19 cellular contexts compared by ENCODE assay signal in genomic region chr5:174384509-174384947, GRCh38.
DNase-seq lines count a peak whose midpoint lies in the region; ATAC-seq and TF ChIP-seq lines count a peak whose summit lies in the region.
"Had no signal": no experiment of that assay in that cellular context is flagged by ENCODE, and none has a peak within 500 bp of the region (broad histone marks: within the 10 kb centered on the region; RNA-seq: fewer than 3 reads in every experiment).

No MANE protein-coding gene starts in this region.

- H4K91ac ChIP-seq in mesenchymal stem cell (ENCODE audit: low read length): no peak overlapping the region

- no peak overlapping the region for H2AK5ac ChIP-seq in mesenchymal stem cell (ENCODE audit: low read length, severe bottlenecking)

- ATAC-seq in GM21786 (IDR thresholded peaks at IDR 0.05; ENCODE audit: unreplicated experiment): no peak
- ATAC-seq in gastrocnemius medialis: no peak
- ATAC-seq: K562; stimulated activated effector memory CD8-positive, alpha-beta T cell treated with anti-CD3 and anti-CD28 coated beads, Interleukin-12 subunit alpha, Interleukin-12 subunit beta, amount 100 ng/mL, for 72 hours had no signal

- no peaks in the 10 kb centered on the region; the same call in 1 of the 2 replicates for H3K36me3 ChIP-seq in MG63
- no peaks in the 10 kb centered on the region for H3K36me3 ChIP-seq in mesenchymal stem cell (ENCODE audit: control insufficient read depth in 1 of 2, insufficient read depth in 2 of 2, low read depth in 1 of 2, low read length in 2 of 2)
- H3K36me3 ChIP-seq in H7 (replicated peaks; ENCODE audit: control insufficient read depth, insufficient read depth, low read length): no peaks in the 10 kb centered on the region
- no peaks in the 10 kb centered on the region for H3K36me3 ChIP-seq in gastrocnemius medialis
- H3K36me3 ChIP-seq: BLaER1, Peyer's patch, tibial artery, WERI-Rb-1 had no signal

- no peak overlapping the region for H3K14ac ChIP-seq in mesenchymal stem cell (ENCODE audit: low read length in 2 of 2)

- intact Hi-C loops in gastrocnemius medialis (cut with DNase I; ENCODE audit: low total_unique reads): no loop called here

- H2AFZ ChIP-seq in mesenchymal stem cell (ENCODE audit: low read depth, low read length): peak overlapping the region; percentile 47

- no peak overlapping the region for H3K27ac ChIP-seq in mesenchymal stem cell (ENCODE audit: low read length, poor library complexity, severe bottlenecking)
- no peak overlapping the region for H3K27ac ChIP-seq in gastrocnemius medialis
- H3K27ac ChIP-seq: BLaER1, Peyer's patch, tibial artery, WERI-Rb-1 had no signal

- peak overlapping the region; percentile 3 for H3K9ac ChIP-seq in mesenchymal stem cell (ENCODE audit: low read length)
- H3K9ac ChIP-seq: BLaER1 had no signal

- no peak overlapping the region for H2BK12ac ChIP-seq in mesenchymal stem cell (ENCODE audit: low read length in 2 of 2)

- peak overlapping the region; percentile 84 for H4K8ac ChIP-seq in mesenchymal stem cell (ENCODE audit: low read length)

- H3K4me3 ChIP-seq in AG10803 (ENCODE audit: low read length) (no peak overlapping the region), MG63 (no peak overlapping the region), mesenchymal stem cell (ENCODE audit: insufficient read depth in 1 of 2, low read depth in 1 of 2, low read length in 2 of 2) (no peak overlapping the region), H7 (ENCODE audit: insufficient read depth, low read depth, low read length) (no peak overlapping the region), gastrocnemius medialis (no peak overlapping the region)
- H3K4me3 ChIP-seq: BLaER1, K562, Peyer's patch, tibial artery had no signal

- H3K4ac ChIP-seq in mesenchymal stem cell (ENCODE audit: low read depth in 1 of 2, low read length in 2 of 2): no peak overlapping the region

- H3K4me1 ChIP-seq in mesenchymal stem cell (ENCODE audit: control insufficient read depth, insufficient read depth, low read depth, low read length): no peaks in the 10 kb centered on the region
- no peaks in the 10 kb centered on the region for H3K4me1 ChIP-seq in gastrocnemius medialis
- H3K4me1 ChIP-seq: BLaER1, Peyer's patch, tibial artery had no signal

- H2BK15ac ChIP-seq in mesenchymal stem cell (ENCODE audit: low read depth, poor library complexity, severe bottlenecking): no peak overlapping the region

- DNase-seq in AG10803 (ENCODE audit: low read depth) (peak; percentile 68), MG63 (peak; percentile 51), amniotic stem cell (lab: John Stamatoyannopoulos, UW) (peak; percentile 35), mesenchymal stem cell (peak; percentile 95), H7 (no peak), gastrocnemius medialis (no peak)
- DNase-seq in stimulated activated CD4-positive, alpha-beta T cell treated with anti-CD3 and anti-CD28 coated beads, Interleukin-4, amount 100 ng/mL, for 24 hours: no peak
- DNase-seq: activated effector memory CD4-positive, alpha-beta T cell treated with anti-CD3 and anti-CD28 coated beads, Interleukin-2, amount 50 U/mL, for 16 hours; DMS153; foreskin melanocyte; NCI-H446 treated with DMSO at 0.1 percent for 48 hours; nucleus accumbens; Peyer's patch; tibial artery; WERI-Rb-1 had no signal

- in situ Hi-C loops in gastrocnemius medialis (cut with MboI; ENCODE audit: low sequenced_read_pairs in 4 of 4): no loop called here

- no peak for TF ChIP-seq CTCF in AG10803 (conservative IDR thresholded peaks at IDR 0.05; ENCODE audit: low read length)
- no peak for TF ChIP-seq CTCF in gastrocnemius medialis (IDR thresholded peaks at IDR 0.05 in 4 of 5, conservative IDR thresholded peaks at IDR 0.05 in 1 of 5)

- H3K9me3 ChIP-seq in MG63 (peaks cover 4% of the 10 kb centered on the region), mesenchymal stem cell (ENCODE audit: control insufficient read depth, low read length) (no peaks in the 10 kb centered on the region), gastrocnemius medialis (no peaks in the 10 kb centered on the region)
- H3K9me3 ChIP-seq: Peyer's patch, tibial artery had no signal

- no peak overlapping the region for H3K23ac ChIP-seq in mesenchymal stem cell (ENCODE audit: low read length in 2 of 2)

- peak overlapping the region; percentile 15 for H2BK120ac ChIP-seq in mesenchymal stem cell (ENCODE audit: low read depth, low read length)

- H3K18ac ChIP-seq in mesenchymal stem cell (ENCODE audit: low read depth in 1 of 2, low read length in 2 of 2): peak overlapping the region in 1 of 2 experiments; percentile 28

- no peak for TF ChIP-seq POLR2A in gastrocnemius medialis (IDR thresholded peaks at IDR 0.05)

- no peak overlapping the region for H2BK5ac ChIP-seq in mesenchymal stem cell (ENCODE audit: low read depth, low read length, poor library complexity, severe bottlenecking)

- H3K4me2 ChIP-seq in mesenchymal stem cell (ENCODE audit: low read length, poor library complexity, severe bottlenecking): no peak overlapping the region
- H3K4me2 ChIP-seq: BLaER1 had no signal

- H3K27me3 ChIP-seq in MG63: no peaks in the 10 kb centered on the region
- H3K27me3 ChIP-seq in mesenchymal stem cell (ENCODE audit: control insufficient read depth in 1 of 2, insufficient read depth in 1 of 2, low read length in 2 of 2): peaks cover 0 to 1% of the 10 kb centered on the region in 2 experiments
- H3K27me3 ChIP-seq in H7 (ENCODE audit: control insufficient read depth, insufficient read depth, low read length): no peaks in the 10 kb centered on the region
- peaks cover 0 to 11% (median 5%) of the 10 kb centered on the region in 3 donors for H3K27me3 ChIP-seq in gastrocnemius medialis
- H3K27me3 ChIP-seq: BLaER1, Peyer's patch had no signal

- no peaks in the 10 kb centered on the region for H3K79me1 ChIP-seq in mesenchymal stem cell (replicated peaks; ENCODE audit: low read length, poor library complexity, severe bottlenecking)

- WGBS in mesenchymal stem cell: 8% methylated on average over 14 of the region's 17 CpGs

Comparison
In these comparisons a context has a peak if more than half of its experiments do, and no peak if none do; other contexts are left out.
1. DNase-seq: peak in AG10803 (single experiment), MG63 (single experiment), amniotic stem cell (single experiment) and mesenchymal stem cell (single experiment); none in stimulated activated CD4-positive, alpha-beta T cell treated with anti-CD3 and anti-CD28 coated beads, Interleukin-4, amount 100 ng/mL, for 24 hours (single experiment), H7 (single experiment) and gastrocnemius medialis (0 of 2).